ENCODE assay signal across 3 cellular contexts in genomic region chr19:43824572-43824971, GRCh38. TPM values are rescaled to one million over a fixed set of nuclear protein-coding genes. Genes with fewer than 3 reads are reported as not detected.
"Had no signal": no experiment of that assay in that cellular context is flagged by ENCODE, and none has a peak within 500 bp of the region (broad histone marks: within the 10 kb centered on the region; RNA-seq: fewer than 3 reads in every experiment).

No MANE protein-coding gene starts in this region.

RNA-seq across cellular contexts. Expression of gene LYPD5, which starts 22.3 kb away (rescaled TPM):
- total RNA-seq: mononuclear cell, natural killer cell had no signal

RNA-seq across cellular contexts. Expression of gene KCNN4, which starts 43.8 kb away (rescaled TPM):
- total RNA-seq: frontal cortex had no signal
